Comparison of ENCODE assay signal across 1 cellular context in genomic region chr4:151458148-151458547, GRCh38.
TF ChIP-seq lines count a peak whose summit lies in the region.

No MANE protein-coding gene starts in this region.

TF ChIP-seq in WTC11, 78 proteins besides CTCF, POLR2A, EP300 and RAD21 (continued from another document):
- no peak for TF ChIP-seq NFATC4 (CRISPR knock-in tag; IDR thresholded peaks at IDR 0.05)
- TF ChIP-seq TCF7 (CRISPR knock-in tag; IDR thresholded peaks at IDR 0.05; ENCODE audit: low read depth): no peak
- TF ChIP-seq TP53 (CRISPR knock-in tag; IDR thresholded peaks at IDR 0.05): no peak
- 0 out of 2 replicates have a peak, but pooled peaks have one; percentile 14 for TF ChIP-seq ZNF121 (CRISPR knock-in tag; IDR thresholded peaks at IDR 0.05)
- no peak for TF ChIP-seq NR2C2 (CRISPR knock-in tag; IDR thresholded peaks at IDR 0.05)
